In the genomic region with DNA sequence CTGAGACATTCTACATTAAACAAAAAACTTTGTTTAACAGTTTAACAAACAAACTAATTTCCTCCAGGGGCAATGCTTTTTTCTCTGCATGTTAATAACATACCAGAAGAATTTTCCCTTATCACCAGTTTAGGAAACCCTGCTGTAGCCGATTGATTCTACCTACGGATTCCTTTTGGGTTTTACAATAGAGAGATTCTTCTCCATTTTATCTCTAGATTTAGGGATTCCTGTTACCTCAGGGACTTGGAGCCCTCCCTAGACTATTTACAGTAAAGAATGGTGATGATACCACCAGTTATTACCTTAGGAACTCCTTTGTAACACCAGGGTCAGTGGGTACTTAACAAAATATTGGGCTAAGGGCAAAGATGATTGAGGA, we compare ENCODE assay signal across 1 cellular context.
A peak's percentile ranks its signal among the peaks of the same experiment; 100 is the strongest.
TF ChIP-seq lines count a peak whose summit lies in the region.

No MANE protein-coding gene starts in this region.

TF ChIP-seq in H1, 55 proteins besides CTCF, POLR2A, EP300 and RAD21:
- TF ChIP-seq CBX8 (IDR thresholded peaks at IDR 0.05; ENCODE audit: borderline replicate concordance, low read depth, low read length): no peak
- TF ChIP-seq, protein P1, sequence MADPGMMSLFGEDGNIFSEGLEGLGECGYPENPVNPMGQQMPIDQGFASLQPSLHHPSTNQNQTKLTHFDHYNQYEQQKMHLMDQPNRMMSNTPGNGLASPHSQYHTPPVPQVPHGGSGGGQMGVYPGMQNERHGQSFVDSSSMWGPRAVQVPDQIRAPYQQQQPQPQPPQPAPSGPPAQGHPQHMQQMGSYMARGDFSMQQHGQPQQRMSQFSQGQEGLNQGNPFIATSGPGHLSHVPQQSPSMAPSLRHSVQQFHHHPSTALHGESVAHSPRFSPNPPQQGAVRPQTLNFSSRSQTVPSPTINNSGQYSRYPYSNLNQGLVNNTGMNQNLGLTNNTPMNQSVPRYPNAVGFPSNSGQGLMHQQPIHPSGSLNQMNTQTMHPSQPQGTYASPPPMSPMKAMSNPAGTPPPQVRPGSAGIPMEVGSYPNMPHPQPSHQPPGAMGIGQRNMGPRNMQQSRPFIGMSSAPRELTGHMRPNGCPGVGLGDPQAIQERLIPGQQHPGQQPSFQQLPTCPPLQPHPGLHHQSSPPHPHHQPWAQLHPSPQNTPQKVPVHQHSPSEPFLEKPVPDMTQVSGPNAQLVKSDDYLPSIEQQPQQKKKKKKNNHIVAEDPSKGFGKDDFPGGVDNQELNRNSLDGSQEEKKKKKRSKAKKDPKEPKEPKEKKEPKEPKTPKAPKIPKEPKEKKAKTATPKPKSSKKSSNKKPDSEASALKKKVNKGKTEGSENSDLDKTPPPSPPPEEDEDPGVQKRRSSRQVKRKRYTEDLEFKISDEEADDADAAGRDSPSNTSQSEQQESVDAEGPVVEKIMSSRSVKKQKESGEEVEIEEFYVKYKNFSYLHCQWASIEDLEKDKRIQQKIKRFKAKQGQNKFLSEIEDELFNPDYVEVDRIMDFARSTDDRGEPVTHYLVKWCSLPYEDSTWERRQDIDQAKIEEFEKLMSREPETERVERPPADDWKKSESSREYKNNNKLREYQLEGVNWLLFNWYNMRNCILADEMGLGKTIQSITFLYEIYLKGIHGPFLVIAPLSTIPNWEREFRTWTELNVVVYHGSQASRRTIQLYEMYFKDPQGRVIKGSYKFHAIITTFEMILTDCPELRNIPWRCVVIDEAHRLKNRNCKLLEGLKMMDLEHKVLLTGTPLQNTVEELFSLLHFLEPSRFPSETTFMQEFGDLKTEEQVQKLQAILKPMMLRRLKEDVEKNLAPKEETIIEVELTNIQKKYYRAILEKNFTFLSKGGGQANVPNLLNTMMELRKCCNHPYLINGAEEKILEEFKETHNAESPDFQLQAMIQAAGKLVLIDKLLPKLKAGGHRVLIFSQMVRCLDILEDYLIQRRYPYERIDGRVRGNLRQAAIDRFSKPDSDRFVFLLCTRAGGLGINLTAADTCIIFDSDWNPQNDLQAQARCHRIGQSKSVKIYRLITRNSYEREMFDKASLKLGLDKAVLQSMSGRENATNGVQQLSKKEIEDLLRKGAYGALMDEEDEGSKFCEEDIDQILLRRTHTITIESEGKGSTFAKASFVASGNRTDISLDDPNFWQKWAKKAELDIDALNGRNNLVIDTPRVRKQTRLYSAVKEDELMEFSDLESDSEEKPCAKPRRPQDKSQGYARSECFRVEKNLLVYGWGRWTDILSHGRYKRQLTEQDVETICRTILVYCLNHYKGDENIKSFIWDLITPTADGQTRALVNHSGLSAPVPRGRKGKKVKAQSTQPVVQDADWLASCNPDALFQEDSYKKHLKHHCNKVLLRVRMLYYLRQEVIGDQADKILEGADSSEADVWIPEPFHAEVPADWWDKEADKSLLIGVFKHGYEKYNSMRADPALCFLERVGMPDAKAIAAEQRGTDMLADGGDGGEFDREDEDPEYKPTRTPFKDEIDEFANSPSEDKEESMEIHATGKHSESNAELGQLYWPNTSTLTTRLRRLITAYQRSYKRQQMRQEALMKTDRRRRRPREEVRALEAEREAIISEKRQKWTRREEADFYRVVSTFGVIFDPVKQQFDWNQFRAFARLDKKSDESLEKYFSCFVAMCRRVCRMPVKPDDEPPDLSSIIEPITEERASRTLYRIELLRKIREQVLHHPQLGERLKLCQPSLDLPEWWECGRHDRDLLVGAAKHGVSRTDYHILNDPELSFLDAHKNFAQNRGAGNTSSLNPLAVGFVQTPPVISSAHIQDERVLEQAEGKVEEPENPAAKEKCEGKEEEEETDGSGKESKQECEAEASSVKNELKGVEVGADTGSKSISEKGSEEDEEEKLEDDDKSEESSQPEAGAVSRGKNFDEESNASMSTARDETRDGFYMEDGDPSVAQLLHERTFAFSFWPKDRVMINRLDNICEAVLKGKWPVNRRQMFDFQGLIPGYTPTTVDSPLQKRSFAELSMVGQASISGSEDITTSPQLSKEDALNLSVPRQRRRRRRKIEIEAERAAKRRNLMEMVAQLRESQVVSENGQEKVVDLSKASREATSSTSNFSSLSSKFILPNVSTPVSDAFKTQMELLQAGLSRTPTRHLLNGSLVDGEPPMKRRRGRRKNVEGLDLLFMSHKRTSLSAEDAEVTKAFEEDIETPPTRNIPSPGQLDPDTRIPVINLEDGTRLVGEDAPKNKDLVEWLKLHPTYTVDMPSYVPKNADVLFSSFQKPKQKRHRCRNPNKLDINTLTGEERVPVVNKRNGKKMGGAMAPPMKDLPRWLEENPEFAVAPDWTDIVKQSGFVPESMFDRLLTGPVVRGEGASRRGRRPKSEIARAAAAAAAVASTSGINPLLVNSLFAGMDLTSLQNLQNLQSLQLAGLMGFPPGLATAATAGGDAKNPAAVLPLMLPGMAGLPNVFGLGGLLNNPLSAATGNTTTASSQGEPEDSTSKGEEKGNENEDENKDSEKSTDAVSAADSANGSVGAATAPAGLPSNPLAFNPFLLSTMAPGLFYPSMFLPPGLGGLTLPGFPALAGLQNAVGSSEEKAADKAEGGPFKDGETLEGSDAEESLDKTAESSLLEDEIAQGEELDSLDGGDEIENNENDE (IDR thresholded peaks at IDR 0.05; ENCODE audit: insufficient replicate concordance, low read length): peak; percentile 24
